19 cellular contexts compared by ENCODE assay signal in the genomic region with DNA sequence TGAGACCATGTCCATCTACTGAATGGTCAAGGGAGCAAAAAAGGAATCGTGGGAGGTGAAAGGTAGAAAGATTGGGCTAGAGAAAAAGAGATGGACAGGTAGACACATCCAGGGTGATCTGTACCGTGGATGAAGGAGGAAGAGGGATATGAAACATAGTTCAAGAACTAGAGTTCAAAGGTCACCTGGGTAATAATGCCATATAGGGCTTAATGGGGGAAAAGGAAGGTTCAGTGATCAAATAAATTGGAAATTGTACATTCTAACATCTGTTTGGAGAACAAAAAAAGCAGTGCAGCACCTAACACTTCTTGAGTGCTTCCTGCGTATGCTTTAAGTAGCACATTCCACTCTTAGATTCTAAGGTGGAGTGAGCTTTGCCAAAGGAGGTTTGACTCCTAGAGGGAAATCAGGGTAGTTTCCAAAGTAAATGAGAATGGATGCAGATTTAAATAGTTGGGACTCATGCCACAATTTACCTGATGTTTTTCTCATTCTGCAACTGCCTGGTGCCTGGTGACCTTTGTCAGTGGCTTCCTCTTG. TPM values are rescaled to one million over a fixed set of nuclear protein-coding genes. Genes with fewer than 3 reads are reported as not detected.
DNase-seq lines count a peak whose midpoint lies in the region; ATAC-seq and TF ChIP-seq lines count a peak whose summit lies in the region.
"Had no signal": no experiment of that assay in that cellular context is flagged by ENCODE, and none has a peak within 500 bp of the region (broad histone marks: within the 10 kb centered on the region; RNA-seq: fewer than 3 reads in every experiment).

No MANE protein-coding gene starts in this region.

- no peak for TF ChIP-seq EP300 in esophagus muscularis mucosa (IDR thresholded peaks at IDR 0.05)

- intact Hi-C loops in heart right ventricle (cut with DNase I), result loop anchor here in 5 of 10 donors (5.0 kb wide), 3 partner anchors 39 to 49 kb away; a partner anchor contains a TSS
- intact Hi-C loops in cardiac septum (cut with DNase I), result loop anchor here (5.0 kb wide), 1 partner anchor 44 kb away; no protein-coding TSS in a partner anchor
- intact Hi-C loops in esophagus muscularis mucosa (cut with DNase I), result loop anchor here (2.0 to 10.0 kb wide), 2 partner anchors 45 to 69 kb away; no protein-coding TSS in a partner anchor
- intact Hi-C loops in psoas muscle (cut with DNase I), result loop anchor here (5.0 kb wide), 2 partner anchors 44 to 49 kb away; a partner anchor contains a TSS
- intact Hi-C loops in uterus (cut with DNase I; ENCODE audit: low total_unique reads), result no loop called here

- no peaks in the 10 kb centered on the region for H3K27me3 ChIP-seq in heart right ventricle
- H3K27me3 ChIP-seq in esophagus muscularis mucosa, result no peaks in the 10 kb centered on the region
- no peaks in the 10 kb centered on the region for H3K27me3 ChIP-seq in psoas muscle (ENCODE audit: insufficient read depth in 3 of 3, low read length in 2 of 3)
- no peaks in the 10 kb centered on the region for H3K27me3 ChIP-seq in uterus

- TF ChIP-seq POLR2A in esophagus muscularis mucosa (IDR thresholded peaks at IDR 0.05; ENCODE audit: low read depth) (no peak), uterus (IDR thresholded peaks at IDR 0.05) (no peak)

- no peak for DNase-seq in heart right ventricle
- no peak for DNase-seq in cardiac septum (ENCODE audit: low spot score)
- no peak for DNase-seq in esophagus muscularis mucosa (ENCODE audit: extremely low spot score)
- no peak for DNase-seq in psoas muscle
- no peak for DNase-seq in uterus
- DNase-seq in caudate nucleus (lab: John Stamatoyannopoulos, UW), result no peak
- DNase-seq: activated CD4-positive, alpha-beta T cell treated with anti-CD3 and anti-CD28 coated beads, Interleukin-2, amount 10 ng/mL, durations not matched to agents 7 days and 5 days; activated naive CD8-positive, alpha-beta T cell treated with anti-CD3 and anti-CD28 coated beads, Interleukin-2, amount 50 U/mL, for 24 hours; activated T-cell treated with anti-CD3 and anti-CD28 coated beads, Interleukin-2, amount 50 U/mL, for 24 hours; AML-193; CD4-positive, alpha-beta memory T cell; naive B cell; NCI-H524; SHP77 treated with DMSO at 0.1 percent for 48 hours; stimulated activated CD4-positive, alpha-beta T cell treated with anti-CD3 and anti-CD28 coated beads, Interleukin-2, amount 100 ng/mL, for 48 hours had no signal

- no peak for ATAC-seq in heart right ventricle
- ATAC-seq in psoas muscle, result no peak
- ATAC-seq in HG02970 (IDR thresholded peaks at IDR 0.05; ENCODE audit: low FRiP score, unreplicated experiment), result no peak
- ATAC-seq in GM19455 (IDR thresholded peaks at IDR 0.05; ENCODE audit: unreplicated experiment), result no peak
- ATAC-seq: activated naive CD8-positive, alpha-beta T cell treated with anti-CD3 and anti-CD28 coated beads, Interleukin-2, amount 50 U/mL, for 24 hours; WTC11 had no signal

- H3K27ac ChIP-seq in heart right ventricle, result peak overlapping the region in 7 of 10 donors; percentile 7 to 63 (median 44)
- H3K27ac ChIP-seq in esophagus muscularis mucosa (replicated peaks in 1 of 4), result peak overlapping the region; percentile 58 to 70 (median 64)
- H3K27ac ChIP-seq in psoas muscle, result peak overlapping the region; percentile 74
- peak overlapping the region; percentile 68 to 85 for H3K27ac ChIP-seq in uterus
- H3K27ac ChIP-seq in caudate nucleus (ENCODE audit: low read depth, low read length), result no peak overlapping the region
- H3K27ac ChIP-seq: GM23248 had no signal

- H3K4me3 ChIP-seq in heart right ventricle (no peak overlapping the region), esophagus muscularis mucosa (no peak overlapping the region), psoas muscle (no peak overlapping the region), uterus (no peak overlapping the region)
- H3K4me3 ChIP-seq: GM23248 had no signal

- H3K4me1 ChIP-seq in heart right ventricle, result peaks cover 12 to 73% (median 49%) of the 10 kb centered on the region in 9 donors
- H3K4me1 ChIP-seq in esophagus muscularis mucosa, result peaks cover 52 to 73% (median 64%) of the 10 kb centered on the region in 4 donors
- peaks cover 68% of the 10 kb centered on the region for H3K4me1 ChIP-seq in psoas muscle
- H3K4me1 ChIP-seq in uterus, result peaks cover 4 to 11% of the 10 kb centered on the region in 2 donors

- TF ChIP-seq CTCF in heart right ventricle (IDR thresholded peaks at IDR 0.05) (no peak), esophagus muscularis mucosa (IDR thresholded peaks at IDR 0.05) (no peak), psoas muscle (IDR thresholded peaks at IDR 0.05) (no peak), uterus (IDR thresholded peaks at IDR 0.05) (peak in 1 of 4 experiments; percentile 9)

- no peaks in the 10 kb centered on the region for H3K36me3 ChIP-seq in heart right ventricle
- no peaks in the 10 kb centered on the region for H3K36me3 ChIP-seq in esophagus muscularis mucosa
- H3K36me3 ChIP-seq in psoas muscle (ENCODE audit: insufficient read depth in 1 of 2, low read depth in 1 of 2), result no peaks in the 10 kb centered on the region
- H3K36me3 ChIP-seq in uterus, result no peaks in the 10 kb centered on the region

- H3K9me3 ChIP-seq in heart right ventricle (no peaks in the 10 kb centered on the region), esophagus muscularis mucosa (no peaks in the 10 kb centered on the region), psoas muscle (no peaks in the 10 kb centered on the region), uterus (no peaks in the 10 kb centered on the region)

- WGBS in heart right ventricle, 2 donors, result 75 to 84% methylated on average over 3 of the region's 3 CpGs
- WGBS in esophagus muscularis mucosa, result 83% methylated on average over 3 of the region's 3 CpGs
- WGBS in psoas muscle, 3 donors, result 82 to 83% (median 82%) methylated on average over 3 of the region's 3 CpGs

RNA-seq across cellular contexts. Expression of a gene that starts 46.6 kb away (rescaled TPM):
- 100 to 1,000 TPM in 1 of 10 donors, 10 to 100 TPM in 9; 53.7 to 101 (median 87.0) TPM for total RNA-seq in heart right ventricle
- polyA plus RNA-seq in heart right ventricle, result 10 to 100 TPM; 15.1 to 24.3 TPM
- total RNA-seq in cardiac septum, result 97.6 TPM
- 100 to 1,000 TPM in 1 of 4 donors, 10 to 100 TPM in 3; 68.1 to 141 (median 81.2) TPM for total RNA-seq in esophagus muscularis mucosa
- total RNA-seq in psoas muscle, result 10 to 100 TPM; 48.2 to 98.1 (median 62.8) TPM
- 10 to 100 TPM; 11.8 to 49.9 (median 29.0) TPM for polyA plus RNA-seq in psoas muscle
- total RNA-seq in uterus, result 10 to 100 TPM; 18.2 to 66.0 (median 52.6) TPM
- polyA plus RNA-seq: CD4-positive, alpha-beta memory T cell had no signal
